In genomic region chr5:77630246-77631165, GRCh38 we compare ENCODE assay signal across 8 cellular contexts. TPM values are rescaled to one million over a fixed set of nuclear protein-coding genes. Genes with fewer than 3 reads are reported as not detected.
DNase-seq lines count a peak whose midpoint lies in the region; ATAC-seq and TF ChIP-seq lines count a peak whose summit lies in the region.

No MANE protein-coding gene starts in this region.

- no peak for TF ChIP-seq CTCF in left ventricle myocardium inferior (IDR thresholded peaks at IDR 0.05; ENCODE audit: borderline replicate concordance)
- TF ChIP-seq CTCF in sigmoid colon (IDR thresholded peaks at IDR 0.05): no peak

- 1% methylated on average over 78 of the region's 78 CpGs for WGBS in sigmoid colon, 2 donors

- DNase-seq in COR-L47 (lab: John Stamatoyannopoulos, UW): peak; percentile 66
- peak; percentile 74 for DNase-seq in NCI-H2171 treated with DMSO at 0.1 percent for 48 hours (lab: John Stamatoyannopoulos, UW)
- DNase-seq in activated CD8-positive, alpha-beta memory T cell treated with anti-CD3 and anti-CD28 coated beads, Interleukin-2, amount 50 U/mL, for 48 hours: peak; percentile 80
- no peak for DNase-seq in left ventricle myocardium inferior
- DNase-seq in sigmoid colon: no peak
- no peak for DNase-seq in AML-193 (lab: John Stamatoyannopoulos, UW)

- H3K4me3 ChIP-seq in left ventricle myocardium inferior (peak overlapping the region; percentile 61), sigmoid colon (peak overlapping the region; percentile 14 to 44 (median 34))

- intact Hi-C loops in left ventricle myocardium inferior (cut with micrococcal nuclease) (no loop called here), sigmoid colon (cut with DNase I) (no loop called here)

- TF ChIP-seq POLR2A in sigmoid colon (IDR thresholded peaks at IDR 0.05): no peak

- TF ChIP-seq EP300 in sigmoid colon (IDR thresholded peaks at IDR 0.05): no peak

- H3K27ac ChIP-seq in left ventricle myocardium inferior (replicated peaks) (no peak overlapping the region), sigmoid colon (no peak overlapping the region)

- no peaks in the 10 kb centered on the region for H3K9me3 ChIP-seq in left ventricle myocardium inferior (replicated peaks)
- no peaks in the 10 kb centered on the region for H3K9me3 ChIP-seq in sigmoid colon

- H3K36me3 ChIP-seq in left ventricle myocardium inferior: no peaks in the 10 kb centered on the region
- H3K36me3 ChIP-seq in sigmoid colon: no peaks in the 10 kb centered on the region

- ATAC-seq in GM18907 (IDR thresholded peaks at IDR 0.05; ENCODE audit: unreplicated experiment): peak; percentile 88
- ATAC-seq in HG03064 (IDR thresholded peaks at IDR 0.05; ENCODE audit: low read depth, unreplicated experiment): peak; percentile 89

- H3K4me1 ChIP-seq in left ventricle myocardium inferior (peaks cover 23% of the 10 kb centered on the region), sigmoid colon (peaks cover 0 to 36% (median 22%) of the 10 kb centered on the region in 4 donors)

- peaks cover 100% of the 10 kb centered on the region for H3K27me3 ChIP-seq in left ventricle myocardium inferior (ENCODE audit: low read depth)
- peaks cover 69 to 100% (median 92%) of the 10 kb centered on the region in 3 donors for H3K27me3 ChIP-seq in sigmoid colon

RNA-seq across cellular contexts. Expression of gene OTP, which starts 8.0 kb away (rescaled TPM):
- total RNA-seq in left ventricle myocardium inferior (not detected), sigmoid colon (not detected)
- not detected for polyA plus RNA-seq in sigmoid colon

Comparison
In these comparisons a context has a peak if more than half of its experiments do, and no peak if none do; other contexts are left out.
1. DNase-seq: peak in COR-L47 (single experiment), NCI-H2171 treated with DMSO at 0.1 percent for 48 hours (single experiment) and activated CD8-positive, alpha-beta memory T cell treated with anti-CD3 and anti-CD28 coated beads, Interleukin-2, amount 50 U/mL, for 48 hours (single experiment); none in left ventricle myocardium inferior (single experiment), sigmoid colon (single experiment) and AML-193 (0 of 2).